Comparison of ENCODE assay signal across 6 cellular contexts in genomic region chr11:72909558-72910388, GRCh38.
DNase-seq lines count a peak whose midpoint lies in the region; ATAC-seq, FAIRE-seq and TF ChIP-seq lines count a peak whose summit lies in the region.
"Not testable (repeated sequence)": the region's sequence is repeated elsewhere in the genome, so short reads cannot be mapped to it uniquely, and the experiment has no call there.

No MANE protein-coding gene starts in this region.

- not testable (repeated sequence) for H3K4me1 ChIP-seq in BLaER1; DND-41 (ENCODE audit: insufficient read depth, low read length); kidney (ENCODE audit: control insufficient read depth in 1 of 2, insufficient read depth in 1 of 2, low read depth in 1 of 2, low read length in 2 of 2)

- not testable (repeated sequence) for H3K4me2 ChIP-seq in BLaER1; DND-41 (ENCODE audit: insufficient read depth, low read length)

- H3K9me3 ChIP-seq in BLaER1 (peaks cover 87% of the 10 kb centered on the region), DND-41 (ENCODE audit: insufficient read depth, low read length, severe bottlenecking) (peaks cover 32% of the 10 kb centered on the region)
- not testable (repeated sequence) for H3K9me3 ChIP-seq in kidney (ENCODE audit: control insufficient read depth in 1 of 2, low read length in 2 of 2)

- not testable (repeated sequence) for H3K27ac ChIP-seq in BLaER1; DND-41 (ENCODE audit: low read length); kidney (ENCODE audit: low read depth in 2 of 2, low read length in 2 of 2)

- DNase-seq in DND-41 (peak; percentile 12), chondrocyte (ENCODE audit: low spot score) (peak; percentile 91), kidney (peak; percentile 71)
- DNase-seq in endothelial cell (ENCODE audit: low spot score); stimulated activated naive B cell treated with anti-CD40 and anti-IgM and Interleukin-4, amounts not matched to agents 10 μg/mL and 1 μg/mL and 100 μg/mL, for 72 hours: not testable (repeated sequence)

- not testable (repeated sequence) for H3K4me1 Mint-ChIP-seq in chondrocyte (ENCODE audit: low read depth); endothelial cell (ENCODE audit: unreplicated experiment)
- H3K4me1 Mint-ChIP-seq in stimulated activated naive B cell treated with anti-CD40 and anti-IgM and Interleukin-4, amounts not matched to agents 10 μg/mL and 1 μg/mL and 100 μg/mL, for 72 hours = peaks cover 4 to 14% of the 10 kb centered on the region in 2 donors

- not testable (repeated sequence) for FAIRE-seq in kidney (lab: Jason Lieb, UNC)

- H3K9me3 Mint-ChIP-seq in chondrocyte (ENCODE audit: low read depth) (peaks cover 41% of the 10 kb centered on the region), endothelial cell (ENCODE audit: unreplicated experiment) (peaks cover 23% of the 10 kb centered on the region)
- peaks cover 16 to 17% of the 10 kb centered on the region in 2 donors for H3K9me3 Mint-ChIP-seq in stimulated activated naive B cell treated with anti-CD40 and anti-IgM and Interleukin-4, amounts not matched to agents 10 μg/mL and 1 μg/mL and 100 μg/mL, for 72 hours

- H3K9ac ChIP-seq in BLaER1; DND-41 (ENCODE audit: low read depth, low read length); kidney (ENCODE audit: low read length in 2 of 2): not testable (repeated sequence)

- not testable (repeated sequence) for H3K4me3 Mint-ChIP-seq in chondrocyte (ENCODE audit: unreplicated experiment); stimulated activated naive B cell treated with anti-CD40 and anti-IgM and Interleukin-4, amounts not matched to agents 10 μg/mL and 1 μg/mL and 100 μg/mL, for 72 hours
- peak overlapping the region; percentile 42 for H3K4me3 Mint-ChIP-seq in endothelial cell (ENCODE audit: unreplicated experiment)

- not testable (repeated sequence) for ATAC-seq in DND-41 (ENCODE audit: insufficient read depth, low read depth); stimulated activated naive B cell treated with anti-CD40 and anti-IgM and Interleukin-4, amounts not matched to agents 10 μg/mL and 1 μg/mL and 100 μg/mL, for 72 hours (replicated peaks)

- H3K27me3 ChIP-seq in BLaER1; DND-41 (ENCODE audit: insufficient read depth, low read length, poor library complexity): not testable (repeated sequence)

- not testable (repeated sequence) for H3K79me2 ChIP-seq in DND-41 (ENCODE audit: insufficient read depth, low read length)

- intact Hi-C loops in kidney (cut with DNase I) = not testable (repeated sequence)

- 0 out of 2 replicates have a peak overlapping the region, but pooled peaks have one; percentile 7 for H3K4me3 ChIP-seq in BLaER1
- not testable (repeated sequence) for H3K4me3 ChIP-seq in DND-41 (ENCODE audit: low read depth in 1 of 2, low read length in 2 of 2); kidney (ENCODE audit: low read length in 2 of 2)

- H3K27ac Mint-ChIP-seq in chondrocyte (ENCODE audit: unreplicated experiment); endothelial cell (ENCODE audit: unreplicated experiment): not testable (repeated sequence)
- H3K27ac Mint-ChIP-seq in stimulated activated naive B cell treated with anti-CD40 and anti-IgM and Interleukin-4, amounts not matched to agents 10 μg/mL and 1 μg/mL and 100 μg/mL, for 72 hours = peak overlapping the region; percentile 77

- not testable (repeated sequence) for H4K20me1 ChIP-seq in BLaER1; DND-41 (ENCODE audit: insufficient read depth, low read length)

- H3K36me3 ChIP-seq in BLaER1 (peaks cover 82% of the 10 kb centered on the region), DND-41 (ENCODE audit: insufficient read depth, low read length) (peaks cover 19% of the 10 kb centered on the region; the same call in 1 of the 2 replicates)
- H3K36me3 ChIP-seq in kidney (ENCODE audit: control insufficient read depth in 1 of 2, insufficient read depth in 2 of 2, low read length in 2 of 2) = not testable (repeated sequence)

- H2AFZ ChIP-seq in DND-41 (ENCODE audit: low read depth, low read length) = not testable (repeated sequence)

- not testable (repeated sequence) for H3K27me3 Mint-ChIP-seq in chondrocyte (ENCODE audit: low read depth); endothelial cell (ENCODE audit: unreplicated experiment); stimulated activated naive B cell treated with anti-CD40 and anti-IgM and Interleukin-4, amounts not matched to agents 10 μg/mL and 1 μg/mL and 100 μg/mL, for 72 hours

- H3K36me3 Mint-ChIP-seq in chondrocyte (ENCODE audit: low read depth) = peaks cover 54% of the 10 kb centered on the region
- peaks cover 67% of the 10 kb centered on the region for H3K36me3 Mint-ChIP-seq in endothelial cell (ENCODE audit: low read depth, unreplicated experiment)
- peaks cover 73 to 88% of the 10 kb centered on the region in 2 donors for H3K36me3 Mint-ChIP-seq in stimulated activated naive B cell treated with anti-CD40 and anti-IgM and Interleukin-4, amounts not matched to agents 10 μg/mL and 1 μg/mL and 100 μg/mL, for 72 hours

- TF ChIP-seq CTCF in DND-41 (IDR thresholded peaks at IDR 0.05; ENCODE audit: borderline replicate concordance, extremely low read depth, low read length, poor library complexity, severe bottlenecking); chondrocyte (IDR thresholded peaks at IDR 0.05); endothelial cell (IDR thresholded peaks at IDR 0.05; ENCODE audit: unreplicated experiment); kidney (IDR thresholded peaks at IDR 0.05; ENCODE audit: borderline replicate concordance, extremely low read depth, insufficient read depth): not testable (repeated sequence)
